Comparison of ENCODE assay signal across 8 cellular contexts in genomic region chr9:129483467-129484324, GRCh38.
DNase-seq lines count a peak whose midpoint lies in the region; ATAC-seq and FAIRE-seq lines count a peak whose summit lies in the region.

No MANE protein-coding gene starts in this region.

- DNase-seq in NCI-H2227 treated with DMSO at 0.1 percent for 48 hours (lab: John Stamatoyannopoulos, UW) (peak; percentile 27), left cardiac atrium (peak; percentile 93), pons (ENCODE audit: low spot score) (peak; percentile 68)

- FAIRE-seq in G401.6 (lab: Jason Lieb, UNC) = peak; percentile 15

- peak; percentile 50 to 54 for ATAC-seq in left cardiac atrium
- ATAC-seq in HG03175 (IDR thresholded peaks at IDR 0.05; ENCODE audit: unreplicated experiment) = no peak
- ATAC-seq in GM21526 (IDR thresholded peaks at IDR 0.05; ENCODE audit: low FRiP score, unreplicated experiment) = no peak
- ATAC-seq in HG03097 (IDR thresholded peaks at IDR 0.05; ENCODE audit: low FRiP score, unreplicated experiment) = no peak

- H3K27ac ChIP-seq in angular gyrus (ENCODE audit: low read depth, low read length) = peak overlapping the region; percentile 88

- intact Hi-C loops in left cardiac atrium (cut with DNase I) = loop anchor here in 1 of 2 donors (10.0 kb wide), 1 partner anchor 309 kb away; the partner anchor contains the start of gene IER5L

Comparison
In these comparisons a context has a peak if more than half of its experiments do, and no peak if none do; other contexts are left out.
1. DNase-seq: peak in every context shown above with its lines; median percentile 93 in left cardiac atrium; 68 in pons; 27 in NCI-H2227 treated with DMSO at 0.1 percent for 48 hours.
2. ATAC-seq: peak in left cardiac atrium (2 of 2); none in HG03175 (single experiment), GM21526 (single experiment) and HG03097 (single experiment).